In the genomic region with DNA sequence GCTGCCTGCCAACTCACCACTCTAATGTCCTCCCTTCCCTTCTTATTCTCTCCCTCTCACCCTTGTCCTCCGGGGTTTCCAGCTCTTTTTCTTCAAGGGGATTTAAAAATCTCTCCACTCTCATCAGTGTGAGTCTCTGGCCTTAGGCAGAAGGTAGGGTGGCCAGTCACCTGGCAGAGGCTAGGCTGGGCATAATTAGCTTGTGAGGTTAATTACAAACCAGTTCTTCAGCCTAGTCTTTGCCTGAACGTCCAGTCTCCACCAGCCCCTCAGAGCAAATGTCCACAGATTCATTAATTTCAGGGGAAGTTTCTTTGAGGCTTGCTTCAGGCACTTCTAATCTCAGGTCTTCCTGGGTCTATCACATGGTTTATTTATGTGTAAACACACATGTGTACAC, we compare ENCODE assay signal across 20 cellular contexts. TPM values are rescaled to one million over a fixed set of nuclear protein-coding genes. Genes with fewer than 3 reads are reported as not detected.
DNase-seq lines count a peak whose midpoint lies in the region; FAIRE-seq and TF ChIP-seq lines count a peak whose summit lies in the region.
"Had no signal": no experiment of that assay in that cellular context is flagged by ENCODE, and none has a peak within 500 bp of the region (broad histone marks: within the 10 kb centered on the region; RNA-seq: fewer than 3 reads in every experiment).

No MANE protein-coding gene starts in this region.

- H3K79me1 ChIP-seq in trophoblast cell (ENCODE audit: low read length), result peaks cover 3% of the 10 kb centered on the region

- H3K27me3 Mint-ChIP-seq in Calu3 (ENCODE audit: unreplicated experiment), result no peaks in the 10 kb centered on the region
- peaks cover 27% of the 10 kb centered on the region for H3K27me3 Mint-ChIP-seq in endodermal cell (ENCODE audit: insufficient read depth)

- TF ChIP-seq CTCF in Calu3 (IDR thresholded peaks at IDR 0.05; ENCODE audit: unreplicated experiment) (no peak), PC-9 (conservative IDR thresholded peaks at IDR 0.05) (no peak), hepatocyte (IDR thresholded peaks at IDR 0.05; ENCODE audit: poor library complexity) (no peak), endodermal cell (conservative IDR thresholded peaks at IDR 0.05) (no peak)

- H3K27ac Mint-ChIP-seq in Calu3 (ENCODE audit: unreplicated experiment), result peak overlapping the region; percentile 97
- no peak overlapping the region for H3K27ac Mint-ChIP-seq in endodermal cell

- H3K27ac ChIP-seq in PC-9 (peak overlapping the region; percentile 97), hepatocyte (peak overlapping the region; percentile 37), trophoblast cell (ENCODE audit: low read depth, low read length) (peak overlapping the region; percentile 14), endodermal cell (ENCODE audit: low read depth, low read length) (no peak overlapping the region)
- H3K27ac ChIP-seq: BLaER1 treated with 17β-estradiol and CSF1 and Interleukin-3, amounts not matched to agents 10 nM and 100 nM; GM23248; SJCRH30 had no signal

- H3K4ac ChIP-seq in trophoblast cell (ENCODE audit: low read depth, low read length), result no peak overlapping the region

- POLR2A ChIA-PET in PC-9 (lab: Charles Lee; ENCODE audit: unreplicated experiment), result interaction anchor here (0.5 to 1.2 kb wide), 3 partner anchors 13 to 1000 kb away, joined by 3 to 4 read pairs (median 3); no protein-coding TSS in a partner anchor

- peak overlapping the region; percentile 99 for H3K4me2 ChIP-seq in PC-9
- no peak overlapping the region for H3K4me2 ChIP-seq in hepatocyte
- no peak overlapping the region for H3K4me2 ChIP-seq in trophoblast cell (ENCODE audit: low read length)
- H3K4me2 ChIP-seq: BLaER1 treated with 17β-estradiol and CSF1 and Interleukin-3, amounts not matched to agents 10 nM and 100 nM had no signal

- no peak overlapping the region for H2BK120ac ChIP-seq in trophoblast cell (ENCODE audit: insufficient read depth, low read length, poor library complexity)

- H3F3A ChIP-seq in PC-9 (ENCODE audit: insufficient read depth, low read depth), result peaks cover 97% of the 10 kb centered on the region

- no peak overlapping the region for H4K8ac ChIP-seq in trophoblast cell (ENCODE audit: low read depth, low read length)

- intact Hi-C loops in Calu3 (cut with micrococcal nuclease; ENCODE audit: unreplicated experiment), result loop anchor here (10.0 kb wide), 2 partner anchors 45 to 85 kb away; a partner anchor contains a TSS
- intact Hi-C loops in PC-9 (cut with micrococcal nuclease; ENCODE audit: unreplicated experiment), result no loop called here

- H3K18ac ChIP-seq in trophoblast cell (ENCODE audit: low read length), result no peak overlapping the region

- H3K4me3 ChIP-seq in PC-9, result no peak overlapping the region; the same call in 1 of the 2 replicates
- no peak overlapping the region for H3K4me3 ChIP-seq in hepatocyte
- H3K4me3 ChIP-seq in trophoblast cell (ENCODE audit: low read depth, low read length), result no peak overlapping the region
- no peak overlapping the region for H3K4me3 ChIP-seq in endodermal cell (ENCODE audit: low read length)
- H3K4me3 ChIP-seq: BLaER1 treated with 17β-estradiol and CSF1 and Interleukin-3, amounts not matched to agents 10 nM and 100 nM; GM23248; HAP-1; K562; SJCRH30 had no signal

- H3K9me3 Mint-ChIP-seq in Calu3 (ENCODE audit: low read depth, unreplicated experiment) (no peaks in the 10 kb centered on the region), endodermal cell (no peaks in the 10 kb centered on the region)

- 53% methylated on average over 2 of the region's 2 CpGs for WGBS in hepatocyte (ENCODE audit: low lambda C conversion rate, missing lambda C conversion rate)
- no CpG with 5 or more reads among the region's 2 CpGs for WGBS in trophoblast cell (ENCODE audit: extremely low coverage, insufficient coverage, insufficient read length)
- WGBS in endodermal cell (ENCODE audit: insufficient coverage in 1 of 2, insufficient read length in 1 of 2), 2 experiments, result 94 to 100% methylated on average over 1 to 2 of the region's 2 CpGs

- no peak overlapping the region for H2AK5ac ChIP-seq in trophoblast cell (ENCODE audit: low read length)

- H3K4me1 Mint-ChIP-seq in Calu3 (ENCODE audit: low read depth, unreplicated experiment) (peaks cover 59% of the 10 kb centered on the region), endodermal cell (no peaks in the 10 kb centered on the region)

- H3K27me3 ChIP-seq in PC-9 (ENCODE audit: insufficient read depth, low read depth), result no peaks in the 10 kb centered on the region
- no peaks in the 10 kb centered on the region for H3K27me3 ChIP-seq in hepatocyte
- no peaks in the 10 kb centered on the region for H3K27me3 ChIP-seq in trophoblast cell (ENCODE audit: insufficient read depth, low read length)
- H3K27me3 ChIP-seq in endodermal cell (ENCODE audit: control insufficient read depth, insufficient read depth, low read length, poor library complexity, severe bottlenecking), result peaks cover 10% of the 10 kb centered on the region
- H3K27me3 ChIP-seq: BLaER1 treated with 17β-estradiol and CSF1 and Interleukin-3, amounts not matched to agents 10 nM and 100 nM; SJCRH30 had no signal

- H3K14ac ChIP-seq in trophoblast cell (ENCODE audit: low read length), result no peak overlapping the region

- H4K12ac ChIP-seq in trophoblast cell (ENCODE audit: low read depth, low read length), result no peak overlapping the region

- H2BK12ac ChIP-seq in trophoblast cell (ENCODE audit: low read length), result no peak overlapping the region

- H3K36me3 Mint-ChIP-seq in Calu3 (ENCODE audit: insufficient read depth, unreplicated experiment) (peaks cover 98% of the 10 kb centered on the region), endodermal cell (ENCODE audit: low read depth) (no peaks in the 10 kb centered on the region)

- H2AFZ ChIP-seq in PC-9 (no peak overlapping the region), hepatocyte (no peak overlapping the region), trophoblast cell (ENCODE audit: insufficient read depth, low read length, poor library complexity) (no peak overlapping the region)
- H2AFZ ChIP-seq: GM23248 had no signal

- H3K79me2 ChIP-seq in PC-9 (ENCODE audit: low read depth) (peaks cover 71% of the 10 kb centered on the region), hepatocyte (no peaks in the 10 kb centered on the region), trophoblast cell (ENCODE audit: control insufficient read depth, insufficient read depth, low read length, poor library complexity) (peaks cover 2% of the 10 kb centered on the region)

- BruUV-seq in Calu3 (replicated peaks; lab: Mats Ljungman, UMichigan), result no TSS peak
- no TSS peak for BruUV-seq in PC-9 (replicated peaks; lab: Mats Ljungman, UMichigan)

- H3K9ac ChIP-seq in trophoblast cell (ENCODE audit: low read length), result no peak overlapping the region
- no peak overlapping the region for H3K9ac ChIP-seq in endodermal cell (ENCODE audit: extremely low read depth, low read length, poor library complexity, severe bottlenecking)
- H3K9ac ChIP-seq: BLaER1 treated with 17β-estradiol and CSF1 and Interleukin-3, amounts not matched to agents 10 nM and 100 nM; GM23248 had no signal

- no peak for DNase-seq in Calu3
- peak in 1 of 2 experiments; percentile 29 for DNase-seq in PC-9
- DNase-seq in hepatocyte (ENCODE audit: low spot score), result no peak
- DNase-seq in trophoblast cell, result no peak
- DNase-seq in RCC 7860 (ENCODE audit: low spot score), result no peak
- no peak for DNase-seq in NCI-H2029 treated with DMSO at 0.1 percent for 48 hours (lab: John Stamatoyannopoulos, UW)
- no peak for DNase-seq in endodermal cell
- DNase-seq: DMS 273 treated with DMSO at 0.1 percent for 48 hours, DND-41, GM23248, NCI-H1105, NCI-H2081 treated with DMSO at 0.1 percent for 48 hours, NCI-H748 treated with DMSO at 0.1 percent for 48 hours, SJCRH30 had no signal

- no peaks in the 10 kb centered on the region for H3K9me2 ChIP-seq in PC-9 (ENCODE audit: insufficient read depth)
- H3K9me2 ChIP-seq in hepatocyte (replicated peaks; ENCODE audit: insufficient read depth), result no peaks in the 10 kb centered on the region

- H3K4me3 Mint-ChIP-seq in Calu3 (ENCODE audit: low read depth, unreplicated experiment), result peak overlapping the region; percentile 85
- no peak overlapping the region for H3K4me3 Mint-ChIP-seq in endodermal cell

- no peaks in the 10 kb centered on the region for H3K9me3 ChIP-seq in PC-9 (ENCODE audit: insufficient read depth, low read depth)
- H3K9me3 ChIP-seq in hepatocyte (ENCODE audit: low read depth), result no peaks in the 10 kb centered on the region
- H3K9me3 ChIP-seq in trophoblast cell (ENCODE audit: insufficient read depth, low read depth, low read length), result peaks cover 4% of the 10 kb centered on the region
- H3K9me3 ChIP-seq in endodermal cell (ENCODE audit: control insufficient read depth, low read length), result no peaks in the 10 kb centered on the region
- H3K9me3 ChIP-seq: BLaER1 treated with 17β-estradiol and CSF1 and Interleukin-3, amounts not matched to agents 10 nM and 100 nM; HAP-1; SJCRH30 had no signal

- H3K4me1 ChIP-seq in PC-9 (replicated peaks; ENCODE audit: insufficient read depth), result peaks cover 94% of the 10 kb centered on the region
- H3K4me1 ChIP-seq in hepatocyte (ENCODE audit: insufficient read depth), result peaks cover 41% of the 10 kb centered on the region
- H3K4me1 ChIP-seq in trophoblast cell (ENCODE audit: control insufficient read depth in 1 of 2, insufficient read depth in 2 of 2, low read length in 2 of 2), result peaks cover 45 to 55% of the 10 kb centered on the region in 2 experiments
- H3K4me1 ChIP-seq in endodermal cell (ENCODE audit: control insufficient read depth, insufficient read depth, low read length), result no peaks in the 10 kb centered on the region
- H3K4me1 ChIP-seq: HAP-1 had no signal

- peaks cover 89% of the 10 kb centered on the region for H4K20me1 ChIP-seq in PC-9 (ENCODE audit: insufficient read depth)
- H4K20me1 ChIP-seq in hepatocyte (ENCODE audit: insufficient read depth, poor library complexity, severe bottlenecking), result no peaks in the 10 kb centered on the region
- H4K20me1 ChIP-seq: BLaER1 treated with 17β-estradiol and CSF1 and Interleukin-3, amounts not matched to agents 10 nM and 100 nM had no signal

- peak overlapping the region; percentile 43 for H4K91ac ChIP-seq in trophoblast cell (ENCODE audit: low read depth, low read length)

- peak overlapping the region; percentile 52 for H2BK5ac ChIP-seq in trophoblast cell (ENCODE audit: low read depth, low read length, poor library complexity)

- H3K23ac ChIP-seq in trophoblast cell (ENCODE audit: low read length), result no peak overlapping the region

- CTCF ChIA-PET in Calu3 (lab: Charles Lee), result no interaction called here
- CTCF ChIA-PET in PC-9 (lab: Charles Lee), result no interaction called here

- FAIRE-seq in RCC 7860 (lab: Jason Lieb, UNC), result no peak
- FAIRE-seq: G401.6, K562 had no signal

- peaks cover 86% of the 10 kb centered on the region for H3K36me3 ChIP-seq in PC-9 (ENCODE audit: low read depth)
- H3K36me3 ChIP-seq in hepatocyte (replicated peaks; ENCODE audit: insufficient read depth, low read depth), result no peaks in the 10 kb centered on the region
- H3K36me3 ChIP-seq in trophoblast cell (ENCODE audit: control insufficient read depth in 1 of 2, insufficient read depth in 2 of 2, low read length in 2 of 2), result peaks cover 77 to 84% of the 10 kb centered on the region in 2 experiments
- H3K36me3 ChIP-seq in endodermal cell (ENCODE audit: control insufficient read depth, insufficient read depth, low read length), result no peaks in the 10 kb centered on the region
- H3K36me3 ChIP-seq: BLaER1 treated with 17β-estradiol and CSF1 and Interleukin-3, amounts not matched to agents 10 nM and 100 nM; HAP-1; SJCRH30 had no signal

RNA-seq across cellular contexts. Expression of a gene that starts 6.7 kb away (rescaled TPM):
- total RNA-seq in Calu3 (2022), result 2,370 and 2,828 TPM in 2 replicates
- 3,783 and 4,555 TPM in 2 replicates for total RNA-seq in PC-9 (2021)
- 12.6 and 27.1 TPM in 2 replicates for total RNA-seq in hepatocyte
- polyA plus RNA-seq in hepatocyte, result 33.3 and 80.2 TPM in 2 replicates
- 666 and 746 TPM in 2 replicates for polyA plus RNA-seq in trophoblast cell (2013)
- 1 to 10 TPM in 1 of 2 donors, not detected in 1; 1.5 TPM for total RNA-seq in endodermal cell
- 1.6 TPM for polyA plus RNA-seq in endodermal cell (2013, experiment 1 of 2)
- polyA plus RNA-seq in endodermal cell (2013, experiment 2 of 2), result 0.37 TPM
- total RNA-seq: OCI-LY7 had no signal
- polyA plus RNA-seq: K562 had no signal

RNA-seq across cellular contexts. Expression of a gene that starts 34.7 kb away (rescaled TPM):
- 2.6 and 3.6 TPM in 2 replicates for total RNA-seq in Calu3 (2022)
- 2.7 and 5.7 TPM in 2 replicates for total RNA-seq in PC-9 (2021)
- not detected in 2 replicates for total RNA-seq in hepatocyte
- 0.40 TPM in 1 of 2 replicates, not detected in the other for polyA plus RNA-seq in hepatocyte
- 0.10 and 0.14 TPM in 2 replicates for polyA plus RNA-seq in trophoblast cell (2013)
- not detected for total RNA-seq in endodermal cell
- not detected for polyA plus RNA-seq in endodermal cell (2013, experiment 1 of 2)
- not detected for polyA plus RNA-seq in endodermal cell (2013, experiment 2 of 2)
- total RNA-seq: A673, K562, OCI-LY7 had no signal
- polyA plus RNA-seq: K562 had no signal

RNA-seq across cellular contexts. Expression of a gene that starts 48.0 kb away (rescaled TPM):
- total RNA-seq in Calu3 (2022), result 32.7 and 45.5 TPM in 2 replicates
- total RNA-seq in PC-9 (2021), result 84.1 and 94.9 TPM in 2 replicates
- 0.28 and 0.77 TPM in 2 replicates for total RNA-seq in hepatocyte
- polyA plus RNA-seq in hepatocyte, result 1.2 and 1.5 TPM in 2 replicates
- 26.3 and 28.8 TPM in 2 replicates for polyA plus RNA-seq in trophoblast cell (2013)
- under 1 TPM; 0.07 to 0.09 TPM for total RNA-seq in endodermal cell
- polyA plus RNA-seq in endodermal cell (2013, experiment 1 of 2), result 0.11 TPM
- polyA plus RNA-seq in endodermal cell (2013, experiment 2 of 2), result 0.08 TPM
- total RNA-seq: K562, OCI-LY7 had no signal
- polyA plus RNA-seq: K562 had no signal

RNA-seq across cellular contexts. Expression of a gene that starts 51.6 kb away (rescaled TPM):
- total RNA-seq in Calu3 (2022) (0.28 and 0.61 TPM in 2 replicates), PC-9 (2021) (2.5 and 4.3 TPM in 2 replicates), hepatocyte (not detected in 2 replicates), endodermal cell (not detected)
- polyA plus RNA-seq in hepatocyte, result not detected in 2 replicates
- 0.10 and 0.15 TPM in 2 replicates for polyA plus RNA-seq in trophoblast cell (2013)
- not detected for polyA plus RNA-seq in endodermal cell (2013, experiment 1 of 2)
- not detected for polyA plus RNA-seq in endodermal cell (2013, experiment 2 of 2)
- total RNA-seq: OCI-LY7 had no signal
- polyA plus RNA-seq: K562 had no signal

Comparison
In these comparisons a context has a peak if more than half of its experiments do, and no peak if none do; other contexts are left out.
1. RNA of a gene that starts 6.7 kb away (total RNA-seq): 3,783 to 4,555 TPM in PC-9 and 2,370 to 2,828 TPM in Calu3; 12.6 to 27.1 TPM in hepatocyte and 1.5 TPM in endodermal cell; every median in the first group is over 10 times any median in the second.
2. RNA of a gene that starts 48.0 kb away (total RNA-seq): 84.1 to 94.9 TPM in PC-9 and 32.7 to 45.5 TPM in Calu3; 0.28 to 0.77 TPM in hepatocyte and 0.07 to 0.09 TPM in endodermal cell; every median in the first group is over 10 times any median in the second.